In genomic region chr19:14570864-14571527, GRCh38 we compare ENCODE assay signal across 8 cellular contexts. TPM values are rescaled to one million over a fixed set of nuclear protein-coding genes. Genes with fewer than 3 reads are reported as not detected.
A peak's percentile ranks its signal among the peaks of the same experiment; 100 is the strongest.
DNase-seq lines count a peak whose midpoint lies in the region; ATAC-seq and TF ChIP-seq lines count a peak whose summit lies in the region.

No MANE protein-coding gene starts in this region.

- peak overlapping the region; percentile 87 for H3K27ac Mint-ChIP-seq in glutamatergic neuron (ENCODE audit: unreplicated experiment)

- peaks cover 11% of the 10 kb centered on the region for H3K4me1 Mint-ChIP-seq in glutamatergic neuron (ENCODE audit: low read depth, unreplicated experiment)

- no peaks in the 10 kb centered on the region for H4K20me1 ChIP-seq in GM23248 (ENCODE audit: insufficient read depth)

- no peaks in the 10 kb centered on the region for H3K9me2 ChIP-seq in GM23248 (ENCODE audit: insufficient read depth)

- WGBS in GM23248 (ENCODE audit: low coverage in 1 of 2, low lambda C conversion rate in 2 of 2, missing lambda C conversion rate in 2 of 2), 2 experiments: 31% methylated on average over 22 of the region's 22 CpGs

- DNase-seq in GM23248 (no peak), glutamatergic neuron (no peak), NCI-H82 treated with DMSO at 0.1 percent for 48 hours (lab: John Stamatoyannopoulos, UW; ENCODE audit: unreplicated experiment) (no peak), NCI-H226 (no peak)

- no peaks in the 10 kb centered on the region for H3K36me3 Mint-ChIP-seq in glutamatergic neuron (ENCODE audit: unreplicated experiment)

- no peaks in the 10 kb centered on the region for H3K9me3 Mint-ChIP-seq in glutamatergic neuron (ENCODE audit: unreplicated experiment)

- no peaks in the 10 kb centered on the region for H3K27me3 ChIP-seq in GM23248 (replicated peaks; ENCODE audit: insufficient read depth)
- H3K27me3 ChIP-seq in skeletal muscle satellite cell (ENCODE audit: control insufficient read depth, insufficient read depth, low read length): no peaks in the 10 kb centered on the region

- ATAC-seq in HG02981 (IDR thresholded peaks at IDR 0.05; ENCODE audit: unreplicated experiment) (no peak), HG03342 (IDR thresholded peaks at IDR 0.05; ENCODE audit: unreplicated experiment) (no peak)

- H3K27ac ChIP-seq in GM23248: no peak overlapping the region

- H3K9ac ChIP-seq in GM23248: peak overlapping the region; percentile 84
- peak overlapping the region; percentile 89 for H3K9ac ChIP-seq in skeletal muscle satellite cell (ENCODE audit: low read depth, low read length)

- H3K4me1 ChIP-seq in GM23248 (ENCODE audit: insufficient read depth) (peaks cover 4% of the 10 kb centered on the region), skeletal muscle satellite cell (ENCODE audit: control insufficient read depth, insufficient read depth, low read length) (peaks cover 12% of the 10 kb centered on the region)

- TF ChIP-seq CTCF in WI38 (IDR thresholded peaks at IDR 0.05; ENCODE audit: low read depth, low read length) (no peak), glutamatergic neuron (IDR thresholded peaks at IDR 0.05; ENCODE audit: partially characterized antibody, unreplicated experiment) (no peak)

- peaks cover 8% of the 10 kb centered on the region for H3K27me3 Mint-ChIP-seq in glutamatergic neuron (ENCODE audit: unreplicated experiment)

- H3K4me3 ChIP-seq in GM23248: peak overlapping the region; percentile 98
- peak overlapping the region; percentile 82 for H3K4me3 ChIP-seq in WI38 (ENCODE audit: low read depth, low read length)
- peak overlapping the region; percentile 99 for H3K4me3 ChIP-seq in skeletal muscle satellite cell (ENCODE audit: low read length)

- H3F3A ChIP-seq in GM23248 (ENCODE audit: insufficient read depth): no peaks in the 10 kb centered on the region

- H3K4me3 Mint-ChIP-seq in glutamatergic neuron (ENCODE audit: unreplicated experiment): peak overlapping the region; percentile 94

- H3K79me2 ChIP-seq in GM23248 (ENCODE audit: insufficient read depth): peaks cover 40% of the 10 kb centered on the region

- H3K4me2 ChIP-seq in GM23248 (ENCODE audit: unreplicated experiment) (peak overlapping the region; percentile 80), skeletal muscle satellite cell (ENCODE audit: low read length) (peak overlapping the region; percentile 90)

- H3K36me3 ChIP-seq in GM23248 (ENCODE audit: low read depth): no peaks in the 10 kb centered on the region
- peaks cover under 1% of the 10 kb centered on the region for H3K36me3 ChIP-seq in skeletal muscle satellite cell (ENCODE audit: insufficient read depth, low read length)

- H3K9me3 ChIP-seq in GM23248 (ENCODE audit: low read depth) (no peaks in the 10 kb centered on the region), skeletal muscle satellite cell (replicated peaks; ENCODE audit: low read length) (no peaks in the 10 kb centered on the region)

- in situ Hi-C loops in GM23248 (cut with MboI): loop anchor here (5.0 kb wide), 1 partner anchor 116 kb away; no protein-coding TSS in a partner anchor

- peak overlapping the region; percentile 94 for H2AFZ ChIP-seq in GM23248

RNA-seq across cellular contexts. Expression of gene NDUFB7, which starts 0.9 kb away (rescaled TPM):
- total RNA-seq in GM23248 (2014; rRNA removed; shearing (Covaris generic)): 186 and 244 TPM in 2 replicates
- 316 and 336 TPM in 2 replicates for polyA plus RNA-seq in GM23248 (2016; fragmentation: Nextera tagmentation; extraction: Ambion mirVana)
- 145 TPM for total RNA-seq in glutamatergic neuron (ENCODE audit: unreplicated experiment)
- total RNA-seq in skeletal muscle satellite cell (2012; rRNA removed): 292 and 323 TPM in 2 replicates

RNA-seq across cellular contexts. Expression of gene CLEC17A, which starts 11.9 kb away (rescaled TPM):
- total RNA-seq in GM23248 (2014; rRNA removed; shearing (Covaris generic)): not detected in 2 replicates
- polyA plus RNA-seq in GM23248 (2016; fragmentation: Nextera tagmentation; extraction: Ambion mirVana): not detected in 2 replicates
- total RNA-seq in glutamatergic neuron (ENCODE audit: unreplicated experiment): not detected
- total RNA-seq in skeletal muscle satellite cell (2012; rRNA removed): under 0.01 TPM in 1 of 2 replicates, not detected in the other

RNA-seq across cellular contexts. Expression of gene TECR, which starts 41.6 kb away (rescaled TPM):
- total RNA-seq in GM23248 (2014; rRNA removed; shearing (Covaris generic)): 38.8 and 40.1 TPM in 2 replicates
- 129 and 132 TPM in 2 replicates for polyA plus RNA-seq in GM23248 (2016; fragmentation: Nextera tagmentation; extraction: Ambion mirVana)
- total RNA-seq in glutamatergic neuron (ENCODE audit: unreplicated experiment): 102 TPM
- 21.0 and 33.6 TPM in 2 replicates for total RNA-seq in skeletal muscle satellite cell (2012; rRNA removed)

RNA-seq across cellular contexts. Expression of gene DNAJB1, which starts 52.8 kb away (rescaled TPM):
- total RNA-seq in GM23248 (2014; rRNA removed; shearing (Covaris generic)): 82.5 and 101 TPM in 2 replicates
- polyA plus RNA-seq in GM23248 (2016; fragmentation: Nextera tagmentation; extraction: Ambion mirVana): 124 and 127 TPM in 2 replicates
- total RNA-seq in glutamatergic neuron (ENCODE audit: unreplicated experiment): 53.9 TPM
- total RNA-seq in skeletal muscle satellite cell (2012; rRNA removed): 74.3 and 74.9 TPM in 2 replicates
